Comparison of ENCODE assay signal across 8 cellular contexts in genomic region chr4:52037730-52038108, GRCh38. TPM values are rescaled to one million over a fixed set of nuclear protein-coding genes. Genes with fewer than 3 reads are reported as not detected.
A peak's percentile ranks its signal among the peaks of the same experiment; 100 is the strongest.
DNase-seq lines count a peak whose midpoint lies in the region; ATAC-seq and TF ChIP-seq lines count a peak whose summit lies in the region.

No MANE protein-coding gene starts in this region.

- H2BK5ac ChIP-seq in trophoblast cell (ENCODE audit: low read depth, low read length, poor library complexity), result no peak overlapping the region

- H2BK12ac ChIP-seq in trophoblast cell (ENCODE audit: low read length), result no peak overlapping the region

- H2BK120ac ChIP-seq in trophoblast cell (ENCODE audit: insufficient read depth, low read length, poor library complexity), result peak overlapping the region; percentile 0

- H3K4me1 ChIP-seq in HCT116 (ENCODE audit: control insufficient read depth in 1 of 2, insufficient read depth in 2 of 2, low read length in 2 of 2) (peaks cover 6 to 12% of the 10 kb centered on the region in 2 experiments; a peak in 2 of 4 replicates), heart right ventricle (peaks cover 0 to 41% (median 20%) of the 10 kb centered on the region in 9 donors), trophoblast cell (ENCODE audit: control insufficient read depth in 1 of 2, insufficient read depth in 2 of 2, low read length in 2 of 2) (peaks cover 0 to 2% of the 10 kb centered on the region in 2 experiments)

- no peaks in the 10 kb centered on the region for H3K9me3 ChIP-seq in HCT116 (ENCODE audit: control insufficient read depth in 1 of 2, insufficient read depth in 1 of 2, low read depth in 1 of 2, low read length in 2 of 2)
- H3K9me3 ChIP-seq in heart right ventricle, result no peaks in the 10 kb centered on the region
- no peaks in the 10 kb centered on the region for H3K9me3 ChIP-seq in trophoblast cell (ENCODE audit: insufficient read depth, low read depth, low read length)

- peaks cover 27% of the 10 kb centered on the region for H3K4me1 Mint-ChIP-seq in activated CD8-positive, alpha-beta memory T cell treated with anti-CD3 and anti-CD28 coated beads, Interleukin-2, amount 10 ng/mL, durations not matched to agents 7 days and 5 days

- H4K91ac ChIP-seq in trophoblast cell (ENCODE audit: low read depth, low read length), result peak overlapping the region; percentile 45

- no peak for TF ChIP-seq POLR2A in HCT116 (IDR thresholded peaks at IDR 0.05; ENCODE audit: borderline replicate concordance, extremely low read depth, insufficient read depth, insufficient read length)

- intact Hi-C loops in HCT116 (cut with micrococcal nuclease) (no loop called here), heart right ventricle (cut with DNase I) (loop anchor here in 6 of 10 donors (2.0 to 10.0 kb wide), 4 partner anchors 140 to 195 kb away; partner anchors contain the start of gene DCUN1D4 (in 6 of the 6))

- no peaks in the 10 kb centered on the region for H3K9me2 ChIP-seq in HCT116 (ENCODE audit: insufficient read depth)

- H3K27ac ChIP-seq in HCT116 (ENCODE audit: low read depth, low read length), result no peak overlapping the region
- H3K27ac ChIP-seq in heart right ventricle, result peak overlapping the region; percentile 81 to 92 (median 89)
- no peak overlapping the region for H3K27ac ChIP-seq in trophoblast cell (ENCODE audit: low read depth, low read length)

- H3K79me1 ChIP-seq in trophoblast cell (ENCODE audit: low read length), result peaks cover 5% of the 10 kb centered on the region

- CTCF ChIA-PET in activated CD8-positive, alpha-beta memory T cell treated with anti-CD3 and anti-CD28 coated beads, Interleukin-2, amount 10 ng/mL, durations not matched to agents 7 days and 5 days (lab: Charles Lee), result interaction anchor here (1.3 to 1.8 kb wide), 3 partner anchors 10 to 206 kb away, joined by 3 to 7 read pairs (median 3); partner anchors contain the start of gene DCUN1D4
- CTCF ChIA-PET in HCT116 (lab: Charles Lee), result interaction anchor here (1.0 kb wide), 1 partner anchor 205 kb away, joined by 3 read pairs; no protein-coding TSS in a partner anchor

- H4K20me1 ChIP-seq in HCT116 (ENCODE audit: insufficient read depth), result no peaks in the 10 kb centered on the region

- no peak overlapping the region for H3K18ac ChIP-seq in trophoblast cell (ENCODE audit: low read length)

- H3K36me3 Mint-ChIP-seq in activated CD8-positive, alpha-beta memory T cell treated with anti-CD3 and anti-CD28 coated beads, Interleukin-2, amount 10 ng/mL, durations not matched to agents 7 days and 5 days, result peaks cover 6% of the 10 kb centered on the region
- peaks cover 0 to 5% of the 10 kb centered on the region in 2 donors for H3K36me3 Mint-ChIP-seq in activated naive CD4-positive, alpha-beta T cell treated with anti-CD3 and anti-CD28 coated beads, Interleukin-2, amount 50 U/mL, for 72 hours

- H3K27ac Mint-ChIP-seq in activated CD8-positive, alpha-beta memory T cell treated with anti-CD3 and anti-CD28 coated beads, Interleukin-2, amount 10 ng/mL, durations not matched to agents 7 days and 5 days, result peak overlapping the region; percentile 74
- H3K27ac Mint-ChIP-seq in activated naive CD4-positive, alpha-beta T cell treated with anti-CD3 and anti-CD28 coated beads, Interleukin-2, amount 50 U/mL, for 72 hours, result peak overlapping the region; percentile 83 to 86

- peak overlapping the region; percentile 63 for H4K12ac ChIP-seq in trophoblast cell (ENCODE audit: low read depth, low read length)

- RAD21 ChIA-PET in HCT116 (lab: Charles Lee; ENCODE audit: low non-redundant PET in 1 of 2, low total read pairs in 2 of 2, uncharacterized antibody in 2 of 2, unreplicated experiment in 2 of 2), result no interaction called here

- H3K14ac ChIP-seq in trophoblast cell (ENCODE audit: low read length), result no peak overlapping the region

- POLR2A ChIA-PET in HCT116 (lab: Charles Lee), result no interaction called here

- H3K36me3 ChIP-seq in HCT116 (ENCODE audit: control insufficient read depth in 1 of 2, insufficient read depth in 2 of 2, low read length in 2 of 2) (no peaks in the 10 kb centered on the region; a peak in 1 of 4 replicates), heart right ventricle (peaks cover 0 to 11% (median 0%) of the 10 kb centered on the region in 9 donors), trophoblast cell (ENCODE audit: control insufficient read depth in 1 of 2, insufficient read depth in 2 of 2, low read length in 2 of 2) (no peaks in the 10 kb centered on the region)

- H2AK5ac ChIP-seq in trophoblast cell (ENCODE audit: low read length), result no peak overlapping the region

- H3K4me2 ChIP-seq in HCT116 (ENCODE audit: low read length), result peak overlapping the region; percentile 84
- peak overlapping the region; percentile 84 for H3K4me2 ChIP-seq in trophoblast cell (ENCODE audit: low read length)

- H3K4me3 ChIP-seq in HCT116 (replicated peaks in 1 of 2; ENCODE audit: low read depth in 1 of 2, low read length in 2 of 2) (peak overlapping the region; percentile 69 to 74), heart right ventricle (peak overlapping the region; percentile 70 to 98 (median 80)), trophoblast cell (ENCODE audit: low read depth, low read length) (peak overlapping the region; percentile 83)

- TF ChIP-seq CTCF in HCT116 (IDR thresholded peaks at IDR 0.05 in 2 of 3, conservative IDR thresholded peaks at IDR 0.05 in 1 of 3; ENCODE audit: borderline replicate concordance in 1 of 3, insufficient read depth in 1 of 3, low read depth in 2 of 3, low read length in 2 of 3) (no peak), heart right ventricle (IDR thresholded peaks at IDR 0.05) (no peak)

- no TSS peak for BruUV-seq in HCT116 (replicated peaks; lab: Mats Ljungman, UMichigan)

- H3K27me3 Mint-ChIP-seq in activated CD8-positive, alpha-beta memory T cell treated with anti-CD3 and anti-CD28 coated beads, Interleukin-2, amount 10 ng/mL, durations not matched to agents 7 days and 5 days, result peaks cover 31% of the 10 kb centered on the region

- H3K9ac ChIP-seq in HCT116 (ENCODE audit: low read length) (peak overlapping the region; percentile 57), trophoblast cell (ENCODE audit: low read length) (peak overlapping the region; percentile 67)

- no peak overlapping the region for H3K23ac ChIP-seq in trophoblast cell (ENCODE audit: low read length)

- peak overlapping the region; percentile 66 for H2AFZ ChIP-seq in HCT116 (ENCODE audit: low read depth, low read length, poor library complexity, severe bottlenecking)
- peak overlapping the region; percentile 87 for H2AFZ ChIP-seq in trophoblast cell (ENCODE audit: insufficient read depth, low read length, poor library complexity)

- H3K9me3 Mint-ChIP-seq in activated CD8-positive, alpha-beta memory T cell treated with anti-CD3 and anti-CD28 coated beads, Interleukin-2, amount 10 ng/mL, durations not matched to agents 7 days and 5 days (ENCODE audit: low read depth), result no peaks in the 10 kb centered on the region
- no peaks in the 10 kb centered on the region for H3K9me3 Mint-ChIP-seq in activated naive CD4-positive, alpha-beta T cell treated with anti-CD3 and anti-CD28 coated beads, Interleukin-2, amount 50 U/mL, for 72 hours

- peak overlapping the region; percentile 55 for H4K8ac ChIP-seq in trophoblast cell (ENCODE audit: low read depth, low read length)

- H3K4me3 Mint-ChIP-seq in activated CD8-positive, alpha-beta memory T cell treated with anti-CD3 and anti-CD28 coated beads, Interleukin-2, amount 10 ng/mL, durations not matched to agents 7 days and 5 days, result peak overlapping the region; percentile 81

- H3K79me2 ChIP-seq in HCT116 (ENCODE audit: insufficient read depth, low read length), result no peaks in the 10 kb centered on the region; the same call in 1 of the 2 replicates
- peaks cover 2% of the 10 kb centered on the region for H3K79me2 ChIP-seq in trophoblast cell (ENCODE audit: control insufficient read depth, insufficient read depth, low read length, poor library complexity)

- peak; percentile 55 for DNase-seq in activated CD8-positive, alpha-beta memory T cell treated with anti-CD3 and anti-CD28 coated beads, Interleukin-2, amount 10 ng/mL, durations not matched to agents 7 days and 5 days
- DNase-seq in activated CD8-positive, alpha-beta memory T cell treated with anti-CD3 and anti-CD28 coated beads for 24 hours, result no peak
- DNase-seq in HCT116 (ENCODE audit: low read depth, low spot score) (no peak), M059J (ENCODE audit: low read depth) (peak; percentile 24), heart right ventricle (peak; percentile 38 to 42), trophoblast cell (no peak), NOMO-1 treated with dmso at 0.1 percent for 144 hours (lab: John Stamatoyannopoulos, UW; ENCODE audit: unreplicated experiment) (no peak)
- peak in 1 of 2 donors; percentile 17 for DNase-seq in activated naive CD4-positive, alpha-beta T cell treated with anti-CD3 and anti-CD28 coated beads, Interleukin-2, amount 50 U/mL, for 72 hours (ENCODE audit: low spot score in 2 of 2)

- peak; percentile 64 for ATAC-seq in activated CD8-positive, alpha-beta memory T cell treated with anti-CD3 and anti-CD28 coated beads, Interleukin-2, amount 10 ng/mL, durations not matched to agents 7 days and 5 days
- peak; percentile 81 for ATAC-seq in HCT116
- ATAC-seq in activated naive CD4-positive, alpha-beta T cell treated with anti-CD3 and anti-CD28 coated beads, Interleukin-2, amount 50 U/mL, for 72 hours, result peak; percentile 60 to 72
- peak; percentile 36 to 82 (median 66) for ATAC-seq in heart right ventricle

- no peak for TF ChIP-seq RAD21 in HCT116 (IDR thresholded peaks at IDR 0.05; ENCODE audit: low read depth)

- H3K27me3 ChIP-seq in HCT116 (ENCODE audit: insufficient read depth, low read length), result peaks cover 19% of the 10 kb centered on the region; the same call in 1 of the 2 replicates
- H3K27me3 ChIP-seq in heart right ventricle, result peaks cover 0 to 37% (median 0%) of the 10 kb centered on the region in 7 donors
- no peaks in the 10 kb centered on the region for H3K27me3 ChIP-seq in trophoblast cell (ENCODE audit: insufficient read depth, low read length)

- WGBS in heart right ventricle, 2 donors, result 0 to 1% methylated on average over 24 to 27 of the region's 27 CpGs
- WGBS in trophoblast cell (ENCODE audit: extremely low coverage, insufficient coverage, insufficient read length), result no CpG with 5 or more reads among the region's 27 CpGs

- no peak overlapping the region for H3K4ac ChIP-seq in trophoblast cell (ENCODE audit: low read depth, low read length)

RNA-seq across cellular contexts. Expression of gene SGCB, which starts 0.4 kb away (rescaled TPM):
- total RNA-seq in activated CD8-positive, alpha-beta memory T cell treated with anti-CD3 and anti-CD28 coated beads, Interleukin-2, amount 10 ng/mL, durations not matched to agents 7 days and 5 days, result 10 to 100 TPM; 12.1 to 12.6 TPM
- 18.3 TPM for total RNA-seq in HCT116 (2021; ENCODE audit: unreplicated experiment)
- polyA plus RNA-seq in HCT116 (2012), result 3.7 and 7.0 TPM in 2 replicates
- 15.5 and 33.1 TPM in 2 replicates for total RNA-seq in M059J (2014; rRNA removed; shearing (Covaris generic))
- 10 to 100 TPM; 10.5 to 12.1 TPM for total RNA-seq in activated naive CD4-positive, alpha-beta T cell treated with anti-CD3 and anti-CD28 coated beads, Interleukin-2, amount 50 U/mL, for 72 hours
- 100 to 1,000 TPM in 2 of 10 donors, 10 to 100 TPM in 8; 75.9 to 124 (median 91.8) TPM for total RNA-seq in heart right ventricle
- polyA plus RNA-seq in heart right ventricle, result 10 to 100 TPM; 14.3 to 19.9 TPM
- 11.1 and 11.3 TPM in 2 replicates for polyA plus RNA-seq in trophoblast cell (2013)

RNA-seq across cellular contexts. Expression of gene SPATA18, which starts 13.4 kb away (rescaled TPM):
- under 1 TPM; 0.35 to 0.53 TPM for total RNA-seq in activated CD8-positive, alpha-beta memory T cell treated with anti-CD3 and anti-CD28 coated beads, Interleukin-2, amount 10 ng/mL, durations not matched to agents 7 days and 5 days
- total RNA-seq in HCT116 (2021; ENCODE audit: unreplicated experiment) (0.47 TPM), heart right ventricle (1 to 10 TPM in 8 of 10 donors, under 1 TPM in 2; 0.83 to 2.0 (median 1.5) TPM)
- 0.04 and 0.14 TPM in 2 replicates for polyA plus RNA-seq in HCT116 (2012)
- not detected in 2 replicates for total RNA-seq in M059J (2014; rRNA removed; shearing (Covaris generic))
- under 1 TPM; 0.21 to 0.30 TPM for total RNA-seq in activated naive CD4-positive, alpha-beta T cell treated with anti-CD3 and anti-CD28 coated beads, Interleukin-2, amount 50 U/mL, for 72 hours
- polyA plus RNA-seq in heart right ventricle, result under 1 TPM; 0.16 to 0.80 TPM
- polyA plus RNA-seq in trophoblast cell (2013), result 6.0 and 6.1 TPM in 2 replicates

RNA-seq across cellular contexts. Expression of gene LRRC66, which starts 17.6 kb away (rescaled TPM):
- total RNA-seq in activated CD8-positive, alpha-beta memory T cell treated with anti-CD3 and anti-CD28 coated beads, Interleukin-2, amount 10 ng/mL, durations not matched to agents 7 days and 5 days, result under 1 TPM; 0.15 to 0.21 TPM
- 0.12 TPM for total RNA-seq in HCT116 (2021; ENCODE audit: unreplicated experiment)
- 0.05 TPM in 1 of 2 replicates, not detected in the other for polyA plus RNA-seq in HCT116 (2012)
- not detected in 2 replicates for total RNA-seq in M059J (2014; rRNA removed; shearing (Covaris generic))
- total RNA-seq in activated naive CD4-positive, alpha-beta T cell treated with anti-CD3 and anti-CD28 coated beads, Interleukin-2, amount 50 U/mL, for 72 hours, result under 1 TPM; 0.07 to 0.19 TPM
- total RNA-seq in heart right ventricle, result under 1 TPM in 9 of 10 donors, not detected in 1; 0.08 to 0.57 (median 0.26) TPM
- polyA plus RNA-seq in heart right ventricle, result 1 to 10 TPM in 1 of 2 donors, under 1 TPM in 1; 0.16 to 1.5 TPM
- polyA plus RNA-seq in trophoblast cell (2013), result 0.06 and 0.11 TPM in 2 replicates

Comparison
In these comparisons a context has a peak if more than half of its experiments do, and no peak if none do; other contexts are left out.
1. DNase-seq: peak in activated CD8-positive, alpha-beta memory T cell treated with anti-CD3 and anti-CD28 coated beads, Interleukin-2, amount 10 ng/mL, durations not matched to agents 7 days and 5 days (single experiment), M059J (single experiment) and heart right ventricle (2 of 2); none in activated CD8-positive, alpha-beta memory T cell treated with anti-CD3 and anti-CD28 coated beads for 24 hours (single experiment), HCT116 (single experiment), trophoblast cell (0 of 2) and NOMO-1 treated with dmso at 0.1 percent for 144 hours (single experiment).
2. H3K27ac ChIP-seq: peak in heart right ventricle (10 of 10); none in HCT116 (single experiment) and trophoblast cell (single experiment).
3. Peak in every context shown above with its lines, with median percentiles within 50 percentile points of each other: ATAC-seq and H3K4me3 ChIP-seq.